Comparison of ENCODE assay signal across 18 cellular contexts in the genomic region with DNA sequence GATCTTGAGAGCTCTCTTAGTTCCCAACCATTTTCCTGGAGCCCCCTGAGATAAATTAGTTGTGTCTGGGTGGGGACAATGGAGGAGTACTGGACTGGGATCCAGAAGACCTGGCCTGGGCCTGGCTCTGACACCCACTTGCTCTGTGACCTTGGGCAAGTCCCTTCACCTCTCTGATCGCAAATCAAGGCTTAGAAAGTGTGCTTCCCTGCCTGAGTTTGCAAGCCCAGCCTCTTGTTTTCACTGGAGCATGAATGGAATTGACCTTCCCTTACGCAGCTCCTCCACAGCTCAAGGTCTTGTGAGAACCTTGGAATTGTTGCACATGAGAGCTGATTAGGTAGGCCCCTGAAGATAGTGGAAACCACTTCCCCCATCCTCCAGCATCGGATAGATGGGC. TPM values are rescaled to one million over a fixed set of nuclear protein-coding genes. Genes with fewer than 3 reads are reported as not detected.
DNase-seq lines count a peak whose midpoint lies in the region; ATAC-seq and TF ChIP-seq lines count a peak whose summit lies in the region.
"Had no signal": no experiment of that assay in that cellular context is flagged by ENCODE, and none has a peak within 500 bp of the region (broad histone marks: within the 10 kb centered on the region; RNA-seq: fewer than 3 reads in every experiment).

No MANE protein-coding gene starts in this region.

- H3K36me3 Mint-ChIP-seq in activated T-cell treated with anti-CD3 and anti-CD28 coated beads, Interleukin-2, amount 50 U/mL, for 24 hours (ENCODE audit: low read depth), result no peaks in the 10 kb centered on the region

- H3K27me3 ChIP-seq in cardiac muscle cell (no peaks in the 10 kb centered on the region), right atrium auricular region (no peaks in the 10 kb centered on the region), neuronal stem cell (ENCODE audit: control insufficient read depth in 3 of 3, insufficient read depth in 3 of 3, low read depth in 1 of 3, low read length in 3 of 3) (no peaks in the 10 kb centered on the region), transverse colon (peaks cover 5% of the 10 kb centered on the region)

- WGBS in neuronal stem cell (ENCODE audit: extremely low coverage in 2 of 2, insufficient read length in 2 of 2, insufficient replicate concordance in 1 of 2), 2 donors, result no CpG with 5 or more reads among the region's 3 CpGs
- WGBS in transverse colon (ENCODE audit: low coverage in 1 of 2), 2 donors, result 74% methylated on average over 3 of the region's 3 CpGs; no CpG with 5 or more reads in 1 of the 2 donors

- H3K4me2 ChIP-seq in neuronal stem cell (ENCODE audit: insufficient read depth, low read length, poor library complexity, severe bottlenecking), result no peak overlapping the region

- H3K4me3 Mint-ChIP-seq in activated T-cell treated with anti-CD3 and anti-CD28 coated beads, Interleukin-2, amount 50 U/mL, for 24 hours, result no peak overlapping the region
- H3K4me3 Mint-ChIP-seq: activated naive CD8-positive, alpha-beta T cell treated with anti-CD3 and anti-CD28 coated beads, Interleukin-2, amount 50 U/mL, for 24 hours; activated T-helper 1 cell treated with anti-CD3 and anti-CD28 coated beads, Interleukin-12 subunit alpha, Interleukin-12 subunit beta, Interleukin-2, Interleukin-4 antibody, amounts not matched to agents 30 ng/mL and 10 ng/mL and 1 ng/mL, durations not matched to agents 14 hours and 24 hours and 36 hours had no signal

- H3K23ac ChIP-seq in neuronal stem cell (ENCODE audit: low read depth, low read length, poor library complexity), result no peak overlapping the region

- no peaks in the 10 kb centered on the region for H3K9me3 Mint-ChIP-seq in activated T-cell treated with anti-CD3 and anti-CD28 coated beads, Interleukin-2, amount 50 U/mL, for 24 hours
- H3K9me3 Mint-ChIP-seq: activated naive CD8-positive, alpha-beta T cell treated with anti-CD3 and anti-CD28 coated beads, Interleukin-2, amount 50 U/mL, for 24 hours; activated T-helper 1 cell treated with anti-CD3 and anti-CD28 coated beads, Interleukin-12 subunit alpha, Interleukin-12 subunit beta, Interleukin-2, Interleukin-4 antibody, amounts not matched to agents 30 ng/mL and 10 ng/mL and 1 ng/mL, durations not matched to agents 14 hours and 24 hours and 36 hours had no signal

- peak in 1 of 2 donors; percentile 45 for DNase-seq in cardiac muscle cell (ENCODE audit: low read depth in 1 of 2, low spot score in 1 of 2)
- DNase-seq in right atrium auricular region (ENCODE audit: low spot score), result no peak
- peak; percentile 34 for DNase-seq in fibroblast of peridontal ligament (ENCODE audit: extremely low read depth)
- DNase-seq in neuronal stem cell (ENCODE audit: low spot score), result no peak
- no peak for DNase-seq in transverse colon
- DNase-seq in SW 1271 (lab: John Stamatoyannopoulos, UW), result no peak
- DNase-seq in activated T-cell treated with anti-CD3 and anti-CD28 coated beads, Interleukin-2, amount 50 U/mL, for 24 hours, result no peak
- DNase-seq: activated naive CD8-positive, alpha-beta T cell treated with anti-CD3 and anti-CD28 coated beads, Interleukin-2, amount 50 U/mL, for 24 hours; cerebellar nuclear complex; DMS 273 treated with DMSO at 0.1 percent for 48 hours; NCI-H1694 treated with DMSO at 0.1 percent for 48 hours; NCI-H510A; OCI-M1 had no signal

- H3K27ac Mint-ChIP-seq in activated T-cell treated with anti-CD3 and anti-CD28 coated beads, Interleukin-2, amount 50 U/mL, for 24 hours, result no peak overlapping the region
- H3K27ac Mint-ChIP-seq: activated naive CD8-positive, alpha-beta T cell treated with anti-CD3 and anti-CD28 coated beads, Interleukin-2, amount 50 U/mL, for 24 hours; activated T-helper 1 cell treated with anti-CD3 and anti-CD28 coated beads, Interleukin-12 subunit alpha, Interleukin-12 subunit beta, Interleukin-2, Interleukin-4 antibody, amounts not matched to agents 30 ng/mL and 10 ng/mL and 1 ng/mL, durations not matched to agents 14 hours and 24 hours and 36 hours had no signal

- H3K4ac ChIP-seq in neuronal stem cell (ENCODE audit: low read length), result no peak overlapping the region

- no peak overlapping the region for H2BK5ac ChIP-seq in neuronal stem cell (ENCODE audit: low read length)

- no peak overlapping the region for H2BK12ac ChIP-seq in neuronal stem cell (ENCODE audit: low read length)

- H2BK120ac ChIP-seq in neuronal stem cell (ENCODE audit: low read depth, low read length), result no peak overlapping the region

- TF ChIP-seq CTCF in cardiac muscle cell (IDR thresholded peaks at IDR 0.05; ENCODE audit: low read depth, low read length) (no peak), right atrium auricular region (IDR thresholded peaks at IDR 0.05) (no peak), transverse colon (IDR thresholded peaks at IDR 0.05) (no peak)

- H3K14ac ChIP-seq in neuronal stem cell (ENCODE audit: low read length), result no peak overlapping the region

- H4K91ac ChIP-seq in neuronal stem cell (ENCODE audit: low read depth, low read length, poor library complexity), result no peak overlapping the region

- no peak for ATAC-seq in GM21737 (IDR thresholded peaks at IDR 0.05; ENCODE audit: unreplicated experiment)
- ATAC-seq: activated naive CD8-positive, alpha-beta T cell treated with anti-CD3 and anti-CD28 coated beads, Interleukin-2, amount 50 U/mL, for 24 hours had no signal

- no peak overlapping the region for H3K18ac ChIP-seq in neuronal stem cell (ENCODE audit: low read length)

- no peaks in the 10 kb centered on the region for H3K36me3 ChIP-seq in cardiac muscle cell
- no peaks in the 10 kb centered on the region for H3K36me3 ChIP-seq in right atrium auricular region
- no peaks in the 10 kb centered on the region for H3K36me3 ChIP-seq in neuronal stem cell (replicated peaks in 1 of 2; ENCODE audit: control insufficient read depth in 2 of 2, insufficient read depth in 2 of 2, low read length in 2 of 2)
- H3K36me3 ChIP-seq in transverse colon, result no peaks in the 10 kb centered on the region
- H3K36me3 ChIP-seq: prostate gland, thoracic aorta had no signal

- TF ChIP-seq EP300 in transverse colon (IDR thresholded peaks at IDR 0.05; ENCODE audit: low read depth), result no peak

- H3K9ac ChIP-seq in neuronal stem cell (ENCODE audit: low read depth, low read length, poor library complexity), result no peak overlapping the region

- H3K27me3 Mint-ChIP-seq in activated T-cell treated with anti-CD3 and anti-CD28 coated beads, Interleukin-2, amount 50 U/mL, for 24 hours, result peaks cover 60% of the 10 kb centered on the region

- intact Hi-C loops in transverse colon (cut with DNase I; ENCODE audit: low total_unique reads), result no loop called here

- in situ Hi-C loops in transverse colon (cut with MboI; ENCODE audit: low pct_ligation_motif_present in 1 of 4, low pct_unique_long_range_greater_than_20kb in 1 of 4, low sequenced_read_pairs in 3 of 4), result no loop called here

- H2BK15ac ChIP-seq in neuronal stem cell (ENCODE audit: low read length), result no peak overlapping the region

- no peak for TF ChIP-seq POLR2A in transverse colon (IDR thresholded peaks at IDR 0.05)

- H3K4me3 ChIP-seq in cardiac muscle cell, result no peak overlapping the region
- no peak overlapping the region for H3K4me3 ChIP-seq in right atrium auricular region
- H3K4me3 ChIP-seq in neuronal stem cell (ENCODE audit: low read length in 2 of 2), result no peak overlapping the region
- H3K4me3 ChIP-seq in transverse colon, result no peak overlapping the region
- H3K4me3 ChIP-seq: prostate gland had no signal

- H3K9me3 ChIP-seq in cardiac muscle cell (ENCODE audit: low read depth) (no peaks in the 10 kb centered on the region), right atrium auricular region (no peaks in the 10 kb centered on the region), neuronal stem cell (replicated peaks in 1 of 2; ENCODE audit: control insufficient read depth in 2 of 2, insufficient read depth in 1 of 2, low read depth in 1 of 2, low read length in 2 of 2) (no peaks in the 10 kb centered on the region), transverse colon (no peaks in the 10 kb centered on the region)
- H3K9me3 ChIP-seq: prostate gland, thoracic aorta had no signal

- H2AK5ac ChIP-seq in neuronal stem cell (ENCODE audit: low read depth, low read length), result no peak overlapping the region

- H4K8ac ChIP-seq in neuronal stem cell (ENCODE audit: low read depth, low read length), result no peak overlapping the region

- H3K27ac ChIP-seq in cardiac muscle cell, result peak overlapping the region; percentile 73
- peak overlapping the region in 1 of 2 donors; percentile 58 for H3K27ac ChIP-seq in right atrium auricular region
- peak overlapping the region; percentile 99 for H3K27ac ChIP-seq in neuronal stem cell (replicated peaks; ENCODE audit: low read length)
- H3K27ac ChIP-seq in transverse colon, result peak overlapping the region in 3 of 4 donors; percentile 28 to 66 (median 31)
- H3K27ac ChIP-seq: 22Rv1, prostate gland, thoracic aorta had no signal

- H3K79me1 ChIP-seq in neuronal stem cell (ENCODE audit: low read depth, low read length), result no peaks in the 10 kb centered on the region

- H3K4me1 ChIP-seq in cardiac muscle cell (ENCODE audit: low read depth) (no peaks in the 10 kb centered on the region), right atrium auricular region (no peaks in the 10 kb centered on the region), neuronal stem cell (ENCODE audit: control insufficient read depth in 2 of 2, insufficient read depth in 1 of 2, low read depth in 1 of 2, low read length in 2 of 2) (peaks cover 37 to 43% of the 10 kb centered on the region in 2 donors), transverse colon (no peaks in the 10 kb centered on the region)
- H3K4me1 ChIP-seq: prostate gland had no signal

- H3K4me1 Mint-ChIP-seq in activated T-cell treated with anti-CD3 and anti-CD28 coated beads, Interleukin-2, amount 50 U/mL, for 24 hours (ENCODE audit: low read depth), result no peaks in the 10 kb centered on the region
- H3K4me1 Mint-ChIP-seq: activated naive CD8-positive, alpha-beta T cell treated with anti-CD3 and anti-CD28 coated beads, Interleukin-2, amount 50 U/mL, for 24 hours had no signal

- no peak overlapping the region for H2AFZ ChIP-seq in neuronal stem cell (ENCODE audit: low read length)

RNA-seq across cellular contexts. Expression of a gene that starts 27.3 kb away (rescaled TPM):
- total RNA-seq in cardiac muscle cell (67.4 and 68.9 TPM in 2 replicates), right atrium auricular region (10 to 100 TPM; 11.7 to 18.8 TPM), transverse colon (10 to 100 TPM in 1 of 4 donors, 1 to 10 TPM in 3; 2.2 to 31.4 (median 6.9) TPM)
- 73.4 and 79.7 TPM in 2 replicates for polyA plus RNA-seq in cardiac muscle cell
- 68.9 TPM for polyA plus RNA-seq in neuronal stem cell (2013, experiment 1 of 2)
- polyA plus RNA-seq in neuronal stem cell (2013, experiment 2 of 2), result 73.4 TPM
